In the genomic region with DNA sequence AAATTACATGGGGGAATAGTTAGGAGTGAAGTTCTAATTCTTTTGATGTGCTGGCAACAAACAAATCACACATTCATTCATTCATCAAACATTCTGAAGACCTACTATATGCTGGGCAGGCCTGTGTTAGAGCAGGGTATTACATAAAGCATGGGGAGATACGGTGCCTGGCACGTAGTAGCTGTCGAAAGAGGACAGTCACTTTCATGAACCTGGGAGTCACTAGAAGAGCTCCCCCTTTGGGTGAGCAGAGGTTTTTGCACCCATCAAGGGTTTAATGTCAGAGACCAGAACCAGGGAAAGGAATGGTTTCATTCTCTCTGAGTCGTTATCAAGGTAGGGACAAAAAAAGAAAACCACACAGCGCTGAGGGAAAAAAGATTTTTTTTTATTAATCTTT, we compare ENCODE assay signal across 9 cellular contexts. TPM values are rescaled to one million over a fixed set of nuclear protein-coding genes. Genes with fewer than 3 reads are reported as not detected.
DNase-seq lines count a peak whose midpoint lies in the region; ATAC-seq and TF ChIP-seq lines count a peak whose summit lies in the region.
"Had no signal": no experiment of that assay in that cellular context is flagged by ENCODE, and none has a peak within 500 bp of the region (broad histone marks: within the 10 kb centered on the region; RNA-seq: fewer than 3 reads in every experiment).

No MANE protein-coding gene starts in this region.

- POLR2A ChIA-PET in naive thymus-derived CD4-positive, alpha-beta T cell (lab: Charles Lee), result no interaction called here

- peaks cover 32% of the 10 kb centered on the region for H3K27me3 ChIP-seq in WERI-Rb-1 (ENCODE audit: insufficient read depth, low read depth, severe bottlenecking)
- peaks cover 0 to 5% of the 10 kb centered on the region in 2 donors for H3K27me3 ChIP-seq in naive thymus-derived CD4-positive, alpha-beta T cell (ENCODE audit: control insufficient read depth in 2 of 2, insufficient read depth in 2 of 2, low read length in 2 of 2)

- no peak for ATAC-seq in naive thymus-derived CD4-positive, alpha-beta T cell
- no peak for ATAC-seq in GM18511 (IDR thresholded peaks at IDR 0.05; ENCODE audit: unreplicated experiment)

- peaks cover 56 to 80% (median 76%) of the 10 kb centered on the region in 5 donors for H3K27me3 Mint-ChIP-seq in naive thymus-derived CD4-positive, alpha-beta T cell

- peak; percentile 73 for TF ChIP-seq CTCF in WERI-Rb-1 (IDR thresholded peaks at IDR 0.05; ENCODE audit: low read depth, low read length)

- peaks cover 0 to 5% (median 2%) of the 10 kb centered on the region in 5 donors for H3K36me3 Mint-ChIP-seq in naive thymus-derived CD4-positive, alpha-beta T cell

- H3K9me3 Mint-ChIP-seq in naive thymus-derived CD4-positive, alpha-beta T cell, result peaks cover 0 to 4% (median 0%) of the 10 kb centered on the region in 11 donors

- H3K4me1 Mint-ChIP-seq in naive thymus-derived CD4-positive, alpha-beta T cell, result peaks cover 14 to 36% (median 26%) of the 10 kb centered on the region in 7 donors

- CTCF ChIA-PET in naive thymus-derived CD4-positive, alpha-beta T cell (lab: Charles Lee), result no interaction called here

- no peak overlapping the region for H3K27ac ChIP-seq in WERI-Rb-1
- no peak overlapping the region for H3K27ac ChIP-seq in naive thymus-derived CD4-positive, alpha-beta T cell (ENCODE audit: low read depth, low read length)
- H3K27ac ChIP-seq: 22Rv1 had no signal

- DNase-seq in DMS 273 (lab: John Stamatoyannopoulos, UW; ENCODE audit: unreplicated experiment) (peak; percentile 51), DMS 273 treated with DMSO at 0.1 percent for 48 hours (lab: John Stamatoyannopoulos, UW) (no peak), LHCN-M2 (ENCODE audit: low read depth) (peak; percentile 22), WERI-Rb-1 (peak; percentile 41)
- no peak for DNase-seq in naive thymus-derived CD4-positive, alpha-beta T cell
- no peak for DNase-seq in activated effector memory CD4-positive, alpha-beta T cell treated with anti-CD3 and anti-CD28 coated beads, Interleukin-2, amount 50 U/mL, for 16 hours
- DNase-seq in activated naive CD4-positive, alpha-beta T cell treated with Interleukin-2 at 50 U/mL for 16 hours, result no peak

- intact Hi-C loops in naive thymus-derived CD4-positive, alpha-beta T cell (cut with micrococcal nuclease), result no loop called here

- no peak overlapping the region for H3K27ac Mint-ChIP-seq in naive thymus-derived CD4-positive, alpha-beta T cell

- H3K4me3 ChIP-seq in WERI-Rb-1 (ENCODE audit: low read depth, low read length), result no peak overlapping the region
- no peak overlapping the region for H3K4me3 ChIP-seq in naive thymus-derived CD4-positive, alpha-beta T cell (ENCODE audit: low read length)

- H3K9me3 ChIP-seq in WERI-Rb-1 (ENCODE audit: severe bottlenecking), result no peaks in the 10 kb centered on the region
- H3K9me3 ChIP-seq in naive thymus-derived CD4-positive, alpha-beta T cell (ENCODE audit: control insufficient read depth in 2 of 3, low read length in 3 of 3), result no peaks in the 10 kb centered on the region

- no peaks in the 10 kb centered on the region for H3K36me3 ChIP-seq in WERI-Rb-1
- H3K36me3 ChIP-seq in naive thymus-derived CD4-positive, alpha-beta T cell (ENCODE audit: control insufficient read depth in 2 of 3, insufficient read depth in 3 of 3, low read length in 3 of 3), result no peaks in the 10 kb centered on the region

- peak overlapping the region in 8 of 10 donors; percentile 23 to 92 (median 45) for H3K4me3 Mint-ChIP-seq in naive thymus-derived CD4-positive, alpha-beta T cell

- peaks cover 6 to 17% of the 10 kb centered on the region in 2 donors for H3K4me1 ChIP-seq in naive thymus-derived CD4-positive, alpha-beta T cell (ENCODE audit: control insufficient read depth in 2 of 2, insufficient read depth in 2 of 2, low read length in 2 of 2)

RNA-seq across cellular contexts. Expression of a gene that starts 10.0 kb away (rescaled TPM):
- total RNA-seq in LHCN-M2 (2014; rRNA removed), result not detected in 2 replicates
- 0.02 TPM for polyA plus RNA-seq in LHCN-M2 (2012)
- not detected for total RNA-seq in naive thymus-derived CD4-positive, alpha-beta T cell
- not detected for polyA plus RNA-seq in naive thymus-derived CD4-positive, alpha-beta T cell

RNA-seq across cellular contexts. Expression of a gene that starts 39.5 kb away (rescaled TPM):
- total RNA-seq in LHCN-M2 (2014; rRNA removed), result 6.5 and 8.3 TPM in 2 replicates
- polyA plus RNA-seq in LHCN-M2 (2012), result 19.6 TPM
- total RNA-seq in naive thymus-derived CD4-positive, alpha-beta T cell, result 1 to 10 TPM in 3 of 5 experiments, under 1 TPM in 1, not detected in 1; 0.46 to 2.5 (median 1.7) TPM
- not detected for polyA plus RNA-seq in naive thymus-derived CD4-positive, alpha-beta T cell

RNA-seq across cellular contexts. Expression of a gene that starts 58.0 kb away (rescaled TPM):
- total RNA-seq in LHCN-M2 (2014; rRNA removed), result not detected in 2 replicates
- not detected for polyA plus RNA-seq in LHCN-M2 (2012)
- total RNA-seq in naive thymus-derived CD4-positive, alpha-beta T cell, result 1 to 10 TPM in 1 of 5 experiments, under 1 TPM in 2, not detected in 2; 0.51 to 1.3 (median 0.76) TPM
- not detected for polyA plus RNA-seq in naive thymus-derived CD4-positive, alpha-beta T cell

Comparison
In these comparisons a context has a peak if more than half of its experiments do, and no peak if none do; other contexts are left out.
1. DNase-seq: peak in DMS 273 (single experiment), LHCN-M2 (single experiment) and WERI-Rb-1 (single experiment); none in DMS 273 treated with DMSO at 0.1 percent for 48 hours (single experiment), naive thymus-derived CD4-positive, alpha-beta T cell (0 of 9), activated effector memory CD4-positive, alpha-beta T cell treated with anti-CD3 and anti-CD28 coated beads, Interleukin-2, amount 50 U/mL, for 16 hours (single experiment) and activated naive CD4-positive, alpha-beta T cell treated with Interleukin-2 at 50 U/mL for 16 hours (single experiment).